Comparison of ENCODE assay signal across 15 cellular contexts in the genomic region with DNA sequence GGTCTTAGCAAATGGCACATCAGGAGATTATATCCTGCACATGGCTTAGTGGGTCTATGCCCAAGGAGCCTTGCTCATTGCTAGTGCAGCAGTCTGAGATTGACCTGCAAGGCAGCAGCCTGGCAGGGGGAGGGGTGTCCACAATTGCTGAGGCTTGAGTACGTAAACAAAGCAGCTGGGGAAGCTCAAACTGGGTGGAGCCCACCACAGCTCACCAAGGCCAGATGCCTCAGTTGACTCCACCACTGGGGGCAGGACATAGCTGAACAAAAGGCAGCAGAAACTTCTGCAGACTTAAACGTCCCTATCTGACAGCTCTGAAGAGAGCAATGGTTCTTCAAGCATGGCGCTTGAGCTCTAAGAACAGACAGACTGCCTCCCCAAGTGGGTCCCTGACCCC. TPM values are rescaled to one million over a fixed set of nuclear protein-coding genes. Genes with fewer than 3 reads are reported as not detected.
A peak's percentile ranks its signal among the peaks of the same experiment; 100 is the strongest.
DNase-seq lines count a peak whose midpoint lies in the region; ATAC-seq and TF ChIP-seq lines count a peak whose summit lies in the region.
"Not testable (repeated sequence)": the region's sequence is repeated elsewhere in the genome, so short reads cannot be mapped to it uniquely, and the experiment has no call there.
"Had no signal": no experiment of that assay in that cellular context is flagged by ENCODE, and none has a peak within 500 bp of the region (broad histone marks: within the 10 kb centered on the region; RNA-seq: fewer than 3 reads in every experiment).

No MANE protein-coding gene starts in this region.

- TF ChIP-seq CTCF in GM12865 (IDR thresholded peaks at IDR 0.05; ENCODE audit: insufficient read depth, low read depth, low read length, missing control alignments); activated B cell treated with CpG ODN at 0.5 μM for 24 hours (IDR thresholded peaks at IDR 0.05); spleen (IDR thresholded peaks at IDR 0.05 in 8 of 11, conservative IDR thresholded peaks at IDR 0.05 in 3 of 11): not testable (repeated sequence)

- POLR2A ChIA-PET in activated B cell treated with CpG ODN at 0.5 μM for 24 hours (lab: Charles Lee), result not testable (repeated sequence)

- H3K27ac ChIP-seq in spleen, result not testable (repeated sequence)

- not testable (repeated sequence) for H3K9ac ChIP-seq in NT2/D1 (ENCODE audit: insufficient read length, low read depth)

- H3K4me1 Mint-ChIP-seq in activated B cell treated with CpG ODN at 0.5 μM for 24 hours (peaks cover 36% of the 10 kb centered on the region), naive B cell (peaks cover 32 to 52% (median 38%) of the 10 kb centered on the region in 3 donors)

- not testable (repeated sequence) for H3K4me3 Mint-ChIP-seq in activated B cell treated with CpG ODN at 0.5 μM for 24 hours
- peak overlapping the region in 2 of 8 donors; percentile 38 to 43 for H3K4me3 Mint-ChIP-seq in naive B cell

- H3K4me1 ChIP-seq in NT2/D1 (ENCODE audit: insufficient read depth, insufficient read length), result not testable (repeated sequence)
- H3K4me1 ChIP-seq in spleen, result peaks cover 0 to 17% (median 6%) of the 10 kb centered on the region in 6 donors

- H3K4me3 ChIP-seq in GM12865 (ENCODE audit: low read depth, low read length); NT2/D1 (ENCODE audit: insufficient read length, low read depth); spleen: not testable (repeated sequence)

- intact Hi-C loops in activated B cell treated with CpG ODN at 0.5 μM for 24 hours (cut with micrococcal nuclease); spleen (cut with DNase I; ENCODE audit: low total_unique reads): not testable (repeated sequence)

- not testable (repeated sequence) for H3K27ac Mint-ChIP-seq in activated B cell treated with CpG ODN at 0.5 μM for 24 hours
- peak overlapping the region in 1 of 6 donors; percentile 51 for H3K27ac Mint-ChIP-seq in naive B cell

- peaks cover 19% of the 10 kb centered on the region; the same call in 1 of the 2 replicates for H3K9me3 ChIP-seq in NT2/D1 (ENCODE audit: insufficient read depth, low read length)
- H3K9me3 ChIP-seq in spleen, result peaks cover 0 to 37% (median 18%) of the 10 kb centered on the region in 8 donors

- H3K36me3 ChIP-seq in NT2/D1 (ENCODE audit: insufficient read depth, insufficient read length, low read length); spleen: not testable (repeated sequence)

- DNase-seq in DMS 273 (lab: John Stamatoyannopoulos, UW; ENCODE audit: unreplicated experiment) (peak; percentile 0), GM12865 (ENCODE audit: low read depth) (peak; percentile 42), NAMALWA (ENCODE audit: low spot score) (peak; percentile 31), NT2/D1 (ENCODE audit: low read depth, low spot score) (peak; percentile 16), naive B cell (peak; percentile 35), spleen (peak; percentile 54)
- DNase-seq in activated B cell treated with CpG ODN at 0.5 μM for 24 hours, result not testable (repeated sequence)

- H3K9me3 Mint-ChIP-seq in activated B cell treated with CpG ODN at 0.5 μM for 24 hours, result peaks cover 14% of the 10 kb centered on the region
- peaks cover 0 to 24% (median 7%) of the 10 kb centered on the region in 7 donors for H3K9me3 Mint-ChIP-seq in naive B cell

- TF ChIP-seq POLR2A in spleen (IDR thresholded peaks at IDR 0.05), result not testable (repeated sequence)

- CTCF ChIA-PET in activated B cell treated with CpG ODN at 0.5 μM for 24 hours (lab: Charles Lee), result not testable (repeated sequence)

- WGBS in spleen, 5 donors, result 19 to 60% (median 37%) methylated on average over 1 to 3 of the region's 3 CpGs

- H3K27me3 Mint-ChIP-seq in activated B cell treated with CpG ODN at 0.5 μM for 24 hours, naive B cell: not testable (repeated sequence)

- H3K36me3 Mint-ChIP-seq in activated B cell treated with CpG ODN at 0.5 μM for 24 hours (ENCODE audit: low read depth), result not testable (repeated sequence)
- H3K36me3 Mint-ChIP-seq in naive B cell, result peaks cover 14 to 15% of the 10 kb centered on the region in 2 donors

- not testable (repeated sequence) for H3K27me3 ChIP-seq in NT2/D1 (ENCODE audit: insufficient read depth, insufficient read length); spleen (replicated peaks in 1 of 7)

- ATAC-seq in activated B cell treated with CpG ODN at 0.5 μM for 24 hours (ENCODE audit: low read depth), result peak; percentile 25
- ATAC-seq in naive B cell (ENCODE audit: low read depth in 2 of 2), result peak; percentile 35 to 46

RNA-seq across cellular contexts. Expression of a gene that starts 13.6 kb away (rescaled TPM):
- total RNA-seq in activated B cell treated with CpG ODN at 0.5 μM for 24 hours (not detected in 2 replicates), spleen (under 1 TPM in 3 of 7 donors, not detected in 4; 0.09 to 0.26 (median 0.09) TPM)
- polyA plus RNA-seq in naive B cell (ENCODE audit: low read depth in 6 of 6) (not detected), spleen (under 1 TPM in 1 of 3 donors, not detected in 2; under 0.01 TPM)
- total RNA-seq: A673; Caco-2; Calu3; CD4-positive, alpha-beta T cell; CD8-positive, alpha-beta T cell; Daoy had no signal
- polyA plus RNA-seq: AG04450, BJ had no signal

RNA-seq across cellular contexts. Expression of a gene that starts 53.9 kb away (rescaled TPM):
- total RNA-seq in activated B cell treated with CpG ODN at 0.5 μM for 24 hours (not detected in 2 replicates), spleen (not detected)
- polyA plus RNA-seq in naive B cell (ENCODE audit: low read depth in 6 of 6) (not detected), spleen (not detected)
- total RNA-seq: A673; Caco-2; Calu3; CD4-positive, alpha-beta T cell; CD8-positive, alpha-beta T cell; Daoy had no signal
- polyA plus RNA-seq: AG04450, BJ had no signal
